ENCODE assay signal across 1 cellular context in genomic region chr16:67053767-67054334, GRCh38.
A peak's percentile ranks its signal among the peaks of the same experiment; 100 is the strongest.
TF ChIP-seq lines count a peak whose summit lies in the region.

No MANE protein-coding gene starts in this region.

TF ChIP-seq in GM12878, 131 proteins besides CTCF, POLR2A, EP300 and RAD21:
- no peak for TF ChIP-seq CREB1 (IDR thresholded peaks at IDR 0.05; ENCODE audit: low read depth)
- no peak for TF ChIP-seq MAX (IDR thresholded peaks at IDR 0.05; ENCODE audit: low read depth, low read length)
- no peak for TF ChIP-seq POLR2AphosphoS2 (IDR thresholded peaks at IDR 0.05; ENCODE audit: low read depth, low read length)
- TF ChIP-seq MLLT1 (IDR thresholded peaks at IDR 0.05): 0 out of 2 replicates have a peak, but pooled peaks have one; percentile 11
- TF ChIP-seq ZNF384 (IDR thresholded peaks at IDR 0.05; ENCODE audit: borderline replicate concordance, low read depth, low read length): 0 out of 2 replicates have a peak, but pooled peaks have one; percentile 25
- 0 out of 4 replicates have a peak, but pooled peaks of 1 of the 2 experiments have one; percentile 13 for TF ChIP-seq IKZF2 (IDR thresholded peaks at IDR 0.05)
- TF ChIP-seq CHD4 (IDR thresholded peaks at IDR 0.05): no peak
- no peak for TF ChIP-seq RBBP5 (conservative IDR thresholded peaks at IDR 0.05)
- no peak for TF ChIP-seq FOXM1 (IDR thresholded peaks at IDR 0.05; ENCODE audit: low read depth, low read length)
- TF ChIP-seq E2F4 (IDR thresholded peaks at IDR 0.05; ENCODE audit: low read depth, low read length): no peak
